In the genomic region with DNA sequence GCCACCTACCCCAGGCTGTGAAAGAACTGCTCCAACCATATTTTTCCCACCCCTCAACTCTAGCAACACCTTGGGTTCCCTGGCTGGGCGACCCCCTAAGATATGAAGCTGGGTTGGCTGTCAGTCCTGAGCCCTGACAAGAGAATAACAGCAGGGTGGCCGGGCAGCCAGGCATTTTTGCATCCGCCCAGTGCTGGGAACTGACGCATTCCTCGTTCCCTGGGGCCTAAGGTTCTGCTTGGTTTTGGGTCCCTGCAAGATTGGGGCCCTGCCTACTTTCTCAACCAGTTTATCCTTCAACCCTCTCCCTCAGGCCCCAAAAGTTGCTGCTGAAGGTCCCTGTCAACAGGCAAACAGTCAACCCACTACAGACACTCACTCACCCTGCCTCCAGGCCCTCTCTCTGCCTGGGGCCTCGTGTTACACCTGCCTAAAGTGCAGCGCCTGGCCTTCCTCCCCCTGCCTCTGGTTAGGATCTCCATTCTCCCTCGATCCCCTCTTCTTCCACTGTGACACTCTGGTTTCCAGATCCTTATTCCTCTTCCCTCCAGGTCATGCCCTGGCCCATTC, we compare ENCODE assay signal across 21 cellular contexts.
"Had no signal": no experiment of that assay in that cellular context is flagged by ENCODE, and none has a peak within 500 bp of the region (broad histone marks: within the 10 kb centered on the region; RNA-seq: fewer than 3 reads in every experiment).

No MANE protein-coding gene starts in this region.

- H3K9me3 Mint-ChIP-seq: activated B cell treated with CpG ODN at 0.5 μM for 24 hours; activated CD4-positive, alpha-beta memory T cell treated with anti-CD3 and anti-CD28 coated beads for 36 hours; activated CD4-positive, alpha-beta T cell treated with anti-CD3 and anti-CD28 coated beads, Interleukin-2, amount 10 ng/mL, durations not matched to agents 7 days and 5 days; activated T-cell treated with anti-CD3 and anti-CD28 coated beads, Interleukin-2, amount 50 U/mL, for 4 hours; activated T-helper 2 cell treated with anti-CD3 and anti-CD28 coated beads, Interferon-gamma antibody, Interleukin-2, Interleukin-4, amounts not matched to agents 10 μg/mL and 5 μg/mL and 100 μg/mL, durations not matched to agents 14 hours and 24 hours and 36 hours had no signal

- H3K4me3 Mint-ChIP-seq: activated B cell treated with CpG ODN at 0.5 μM for 24 hours; activated CD4-positive, alpha-beta memory T cell treated with anti-CD3 and anti-CD28 coated beads for 36 hours; activated CD4-positive, alpha-beta T cell treated with anti-CD3 and anti-CD28 coated beads, Interleukin-2, amount 10 ng/mL, durations not matched to agents 7 days and 5 days; activated naive CD4-positive, alpha-beta T cell treated with anti-CD3 and anti-CD28 coated beads, Interleukin-2, amount 10 ng/mL, durations not matched to agents 7 days and 5 days; activated T-cell treated with anti-CD3 and anti-CD28 coated beads, Interleukin-2, amount 50 U/mL, for 4 hours; T-helper 17 cell had no signal

- H3K4me1 Mint-ChIP-seq: activated B cell treated with CpG ODN at 0.5 μM for 24 hours; activated CD4-positive, alpha-beta T cell treated with anti-CD3 and anti-CD28 coated beads, Interleukin-2, amount 10 ng/mL, durations not matched to agents 7 days and 5 days; activated naive CD4-positive, alpha-beta T cell treated with anti-CD3 and anti-CD28 coated beads, Interleukin-2, amount 10 ng/mL, durations not matched to agents 7 days and 5 days had no signal

- ATAC-seq: activated T-cell treated with anti-CD3 and anti-CD28 coated beads, Interleukin-2, amount 50 U/mL, for 4 hours; T-helper 17 cell had no signal

- DNase-seq: activated B cell treated with CpG ODN at 0.5 μM for 24 hours; activated CD4-positive, alpha-beta memory T cell treated with anti-CD3 and anti-CD28 coated beads for 36 hours; activated CD4-positive, alpha-beta T cell treated with anti-CD3 and anti-CD28 coated beads, Interleukin-2, amount 10 ng/mL, durations not matched to agents 7 days and 5 days; activated CD8-positive, alpha-beta memory T cell treated with anti-CD3 and anti-CD28 coated beads for 24 hours; activated gamma-delta T cell treated with Interleukin-2 at 50 U/mL for 16 hours; activated naive CD4-positive, alpha-beta T cell treated with anti-CD3 and anti-CD28 coated beads, Interleukin-2, amount 10 ng/mL, durations not matched to agents 7 days and 5 days; activated T-cell treated with anti-CD3 and anti-CD28 coated beads, Interleukin-2, amount 50 U/mL, for 4 hours; aorta; central memory CD4-positive, alpha-beta T cell; KG1; NCI-H1048; NCI-H146; NCI-H187 treated with DMSO at 0.1 percent for 48 hours; NCI-H2171; NCI-H2227 treated with DMSO at 0.1 percent for 48 hours; NCI-H526; NCI-H774; SIG-M5; T-helper 17 cell; T-helper 9 cell had no signal

- H3K27me3 Mint-ChIP-seq: activated B cell treated with CpG ODN at 0.5 μM for 24 hours; activated CD4-positive, alpha-beta memory T cell treated with anti-CD3 and anti-CD28 coated beads for 36 hours; activated CD4-positive, alpha-beta T cell treated with anti-CD3 and anti-CD28 coated beads, Interleukin-2, amount 10 ng/mL, durations not matched to agents 7 days and 5 days; activated naive CD4-positive, alpha-beta T cell treated with anti-CD3 and anti-CD28 coated beads, Interleukin-2, amount 10 ng/mL, durations not matched to agents 7 days and 5 days; T-helper 17 cell had no signal

- H3K27ac Mint-ChIP-seq: activated B cell treated with CpG ODN at 0.5 μM for 24 hours; activated CD4-positive, alpha-beta memory T cell treated with anti-CD3 and anti-CD28 coated beads for 36 hours; activated CD4-positive, alpha-beta T cell treated with anti-CD3 and anti-CD28 coated beads, Interleukin-2, amount 10 ng/mL, durations not matched to agents 7 days and 5 days; activated naive CD4-positive, alpha-beta T cell treated with anti-CD3 and anti-CD28 coated beads, Interleukin-2, amount 10 ng/mL, durations not matched to agents 7 days and 5 days; activated T-helper 2 cell treated with anti-CD3 and anti-CD28 coated beads, Interferon-gamma antibody, Interleukin-2, Interleukin-4, amounts not matched to agents 10 μg/mL and 5 μg/mL and 100 μg/mL, durations not matched to agents 14 hours and 24 hours and 36 hours; T-helper 17 cell had no signal
